ENCODE assay signal across 18 cellular contexts in the genomic region with DNA sequence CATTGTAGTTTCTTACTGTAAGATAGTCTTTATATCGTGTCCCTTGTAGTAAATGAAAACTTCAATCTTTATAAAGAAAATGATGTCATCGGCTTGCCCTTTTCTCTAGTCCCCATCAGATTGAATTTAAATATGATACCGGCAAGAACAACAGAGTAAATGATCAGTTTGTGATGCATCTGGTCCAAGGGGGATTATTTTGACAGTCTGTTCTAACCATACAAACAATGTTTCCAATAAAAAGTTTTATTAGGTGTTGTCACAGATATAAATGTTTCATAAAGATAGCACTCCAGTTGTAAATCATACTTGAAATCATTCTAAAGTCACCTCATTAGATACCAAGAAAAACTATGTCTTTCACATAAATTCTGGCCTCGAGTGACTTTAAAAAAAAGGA.
DNase-seq lines count a peak whose midpoint lies in the region; ATAC-seq, FAIRE-seq and TF ChIP-seq lines count a peak whose summit lies in the region.
"Had no signal": no experiment of that assay in that cellular context is flagged by ENCODE, and none has a peak within 500 bp of the region (broad histone marks: within the 10 kb centered on the region; RNA-seq: fewer than 3 reads in every experiment).

No MANE protein-coding gene starts in this region.

- H3K9me3 ChIP-seq in MM.1S (replicated peaks; ENCODE audit: insufficient read depth, low read length): no peaks in the 10 kb centered on the region
- H3K9me3 ChIP-seq in K562 (replicated peaks; ENCODE audit: control insufficient read depth, insufficient read depth, low read depth, low read length): no peaks in the 10 kb centered on the region
- H3K9me3 ChIP-seq in tibial artery: no peaks in the 10 kb centered on the region
- H3K9me3 ChIP-seq: SJSA1 had no signal

- no peak overlapping the region for H3K4me3 ChIP-seq in MM.1S (ENCODE audit: low read length)
- H3K4me3 ChIP-seq in K562: no peak overlapping the region
- no peak overlapping the region for H3K4me3 ChIP-seq in tibial artery
- H3K4me3 ChIP-seq: SJSA1 had no signal

- no peaks in the 10 kb centered on the region for H3K9me1 ChIP-seq in K562 (ENCODE audit: control insufficient read depth, insufficient read depth, low read length)

- DNase-seq in MM.1S: no peak
- no peak for DNase-seq in K562 (ENCODE audit: extremely low read depth in 1 of 4, low spot score in 3 of 4)
- DNase-seq in naive thymus-derived CD8-positive, alpha-beta T cell: no peak
- DNase-seq in tibial artery: no peak
- no peak for DNase-seq in stimulated activated CD4-positive, alpha-beta T cell treated with anti-CD3 and anti-CD28 coated beads, Interleukin-15, amount 100 ng/mL, for 24 hours
- no peak for DNase-seq in left ventricle myocardium superior
- no peak for DNase-seq in NCI-H748 treated with DMSO at 0.1 percent for 48 hours (lab: John Stamatoyannopoulos, UW)
- DNase-seq: DND-41; GF-D8; Kasumi-1; NCI-H1417; NCI-H2029 treated with DMSO at 0.1 percent for 48 hours; NCI-H526; NK-92 treated with Interleukin-12 subunit alpha and Interleukin-12 subunit beta, amount 100 ng/mL, for 24 hours had no signal

- CTCF ChIA-PET in K562 (lab: Yijun Ruan, JAX; ENCODE audit: low intra/inter-chr PET ratio): no interaction called here

- BruUV-seq in K562 (replicated peaks; lab: Mats Ljungman, UMichigan): no TSS peak

- peak overlapping the region in 1 of 10 donors; percentile 49 for H3K4me3 Mint-ChIP-seq in naive thymus-derived CD8-positive, alpha-beta T cell
- H3K4me3 Mint-ChIP-seq: B cell had no signal

- H3K27ac ChIP-seq in MM.1S (ENCODE audit: low read length) (peak overlapping the region; percentile 40; the same call in 1 of the 2 replicates), K562 (ENCODE audit: extremely low read depth, low read depth, low read length) (no peak overlapping the region), tibial artery (peak overlapping the region; percentile 90 to 91)
- H3K27ac ChIP-seq: SJSA1 had no signal

- no peaks in the 10 kb centered on the region for H3K9me3 Mint-ChIP-seq in naive thymus-derived CD8-positive, alpha-beta T cell
- H3K9me3 Mint-ChIP-seq: CD4-positive, alpha-beta memory T cell had no signal

- H3K27ac Mint-ChIP-seq in naive thymus-derived CD8-positive, alpha-beta T cell: peak overlapping the region in 8 of 10 donors; percentile 1 to 94 (median 61)
- H3K27ac Mint-ChIP-seq: B cell had no signal

- no peaks in the 10 kb centered on the region for H3K9me2 ChIP-seq in MM.1S (replicated peaks; ENCODE audit: insufficient read depth, low read length)

- H3K36me3 ChIP-seq in MM.1S (replicated peaks; ENCODE audit: insufficient read depth, low read length) (no peaks in the 10 kb centered on the region), K562 (ENCODE audit: control insufficient read depth, insufficient read depth, low read length) (no peaks in the 10 kb centered on the region), tibial artery (no peaks in the 10 kb centered on the region)
- H3K36me3 ChIP-seq: SJSA1 had no signal

- no peak overlapping the region for H3K9ac ChIP-seq in MM.1S (ENCODE audit: low read length)
- no peak overlapping the region for H3K9ac ChIP-seq in K562 (ENCODE audit: insufficient read depth in 1 of 2, low read depth in 2 of 2, low read length in 2 of 2)

- no peak for TF ChIP-seq CTCF in MM.1S (IDR thresholded peaks at IDR 0.05; ENCODE audit: low read length)
- TF ChIP-seq CTCF in K562 (IDR thresholded peaks at IDR 0.05 in 2 of 3, conservative IDR thresholded peaks at IDR 0.05 in 1 of 3; ENCODE audit: insufficient read depth in 2 of 3, low read depth in 1 of 3, low read length in 3 of 3): no peak
- TF ChIP-seq CTCF in tibial artery (IDR thresholded peaks at IDR 0.05): no peak

- intact Hi-C loops in K562 (cut with micrococcal nuclease) (no loop called here), tibial artery (cut with DNase I; ENCODE audit: low total_unique reads) (no loop called here), left ventricle myocardium superior (cut with micrococcal nuclease) (no loop called here)

- no peak for FAIRE-seq in K562 (lab: Jason Lieb, UNC)
- FAIRE-seq: H1 had no signal

- TF ChIP-seq RAD21 in K562 (CRISPR knock-in tag; conservative IDR thresholded peaks at IDR 0.05 in 1 of 2, IDR thresholded peaks at IDR 0.05 in 1 of 2): no peak

- H3K4me1 Mint-ChIP-seq in naive thymus-derived CD8-positive, alpha-beta T cell: peaks cover 4 to 16% (median 12%) of the 10 kb centered on the region in 4 donors
- H3K4me1 Mint-ChIP-seq: B cell had no signal

- H3K27me3 Mint-ChIP-seq in naive thymus-derived CD8-positive, alpha-beta T cell: no peaks in the 10 kb centered on the region
- H3K27me3 Mint-ChIP-seq: CD4-positive, alpha-beta memory T cell had no signal

- no peak for TF ChIP-seq EP300 in K562 (IDR thresholded peaks at IDR 0.05; ENCODE audit: low read length)

- POLR2A ChIA-PET in K562 (lab: Yijun Ruan, JAX): no interaction called here
- POLR2A ChIA-PET in naive thymus-derived CD8-positive, alpha-beta T cell (lab: Charles Lee): interaction anchor here (0.7 to 1.0 kb wide), 2 partner anchors 8 to 13 kb away, joined by 5 read pairs; no protein-coding TSS in a partner anchor

- H4K20me1 ChIP-seq in MM.1S (ENCODE audit: insufficient read depth, low read length) (no peaks in the 10 kb centered on the region), K562 (replicated peaks; ENCODE audit: control insufficient read depth, insufficient read depth, low read length) (no peaks in the 10 kb centered on the region)

- H3K36me3 Mint-ChIP-seq in naive thymus-derived CD8-positive, alpha-beta T cell: no peaks in the 10 kb centered on the region
- H3K36me3 Mint-ChIP-seq: CD4-positive, alpha-beta memory T cell had no signal

- H3K4me1 ChIP-seq in MM.1S (ENCODE audit: low read length): peaks cover 16% of the 10 kb centered on the region
- no peaks in the 10 kb centered on the region for H3K4me1 ChIP-seq in K562 (replicated peaks in 1 of 2; ENCODE audit: control insufficient read depth in 2 of 2, insufficient read depth in 2 of 2, low read length in 2 of 2)
- H3K4me1 ChIP-seq in tibial artery: peaks cover 0 to 52% (median 0%) of the 10 kb centered on the region in 4 donors

- H2AFZ ChIP-seq in MM.1S (ENCODE audit: low read length) (no peak overlapping the region), K562 (ENCODE audit: low read depth, low read length) (no peak overlapping the region)

- 0% methylated on average over 4 of the region's 4 CpGs for WGBS in K562 (ENCODE audit: insufficient coverage, low coverage, missing lambda C conversion rate)

- no peak for TF ChIP-seq POLR2A in K562 (conservative IDR thresholded peaks at IDR 0.05)

- H3K79me2 ChIP-seq in MM.1S (ENCODE audit: low read length) (no peaks in the 10 kb centered on the region), K562 (ENCODE audit: control insufficient read depth, insufficient read depth, low read length) (no peaks in the 10 kb centered on the region)

- peaks cover 10% of the 10 kb centered on the region; the same call in 1 of the 2 replicates for H3F3A ChIP-seq in MM.1S (ENCODE audit: insufficient read depth, low read length)

- H3K27me3 ChIP-seq in MM.1S (replicated peaks; ENCODE audit: insufficient read depth, low read length): no peaks in the 10 kb centered on the region
- peaks cover 7 to 28% of the 10 kb centered on the region in 2 experiments; a peak in 4 of 5 replicates for H3K27me3 ChIP-seq in K562 (ENCODE audit: control insufficient read depth in 2 of 2, insufficient read depth in 2 of 2, low read length in 2 of 2)
- no peaks in the 10 kb centered on the region for H3K27me3 ChIP-seq in tibial artery
- H3K27me3 ChIP-seq: SJSA1 had no signal

- in situ Hi-C loops in K562 (cut with MboI): no loop called here

- H3K4me2 ChIP-seq in MM.1S (ENCODE audit: low read depth, low read length) (peak overlapping the region; percentile 51; the same call in 1 of the 2 replicates), K562 (ENCODE audit: insufficient read depth, low read length) (no peak overlapping the region)

- ATAC-seq in K562 (no peak), left ventricle myocardium superior (no peak)
- no peak for ATAC-seq in naive thymus-derived CD8-positive, alpha-beta T cell

TF ChIP-seq in K562, 482 proteins besides CTCF, POLR2A, EP300 and RAD21:
- TF ChIP-seq MCM2 (IDR thresholded peaks at IDR 0.05; ENCODE audit: low read depth): no peak
- TF ChIP-seq, protein P1, sequence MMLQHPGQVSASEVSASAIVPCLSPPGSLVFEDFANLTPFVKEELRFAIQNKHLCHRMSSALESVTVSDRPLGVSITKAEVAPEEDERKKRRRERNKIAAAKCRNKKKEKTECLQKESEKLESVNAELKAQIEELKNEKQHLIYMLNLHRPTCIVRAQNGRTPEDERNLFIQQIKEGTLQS (IDR thresholded peaks at IDR 0.05): 0 out of 2 replicates have a peak, but pooled peaks have one; percentile 27
- TF ChIP-seq, protein P1 (CRISPR knock-in tag; conservative IDR thresholded peaks at IDR 0.05): no peak
